ENCODE assay signal across 16 cellular contexts in the genomic region with DNA sequence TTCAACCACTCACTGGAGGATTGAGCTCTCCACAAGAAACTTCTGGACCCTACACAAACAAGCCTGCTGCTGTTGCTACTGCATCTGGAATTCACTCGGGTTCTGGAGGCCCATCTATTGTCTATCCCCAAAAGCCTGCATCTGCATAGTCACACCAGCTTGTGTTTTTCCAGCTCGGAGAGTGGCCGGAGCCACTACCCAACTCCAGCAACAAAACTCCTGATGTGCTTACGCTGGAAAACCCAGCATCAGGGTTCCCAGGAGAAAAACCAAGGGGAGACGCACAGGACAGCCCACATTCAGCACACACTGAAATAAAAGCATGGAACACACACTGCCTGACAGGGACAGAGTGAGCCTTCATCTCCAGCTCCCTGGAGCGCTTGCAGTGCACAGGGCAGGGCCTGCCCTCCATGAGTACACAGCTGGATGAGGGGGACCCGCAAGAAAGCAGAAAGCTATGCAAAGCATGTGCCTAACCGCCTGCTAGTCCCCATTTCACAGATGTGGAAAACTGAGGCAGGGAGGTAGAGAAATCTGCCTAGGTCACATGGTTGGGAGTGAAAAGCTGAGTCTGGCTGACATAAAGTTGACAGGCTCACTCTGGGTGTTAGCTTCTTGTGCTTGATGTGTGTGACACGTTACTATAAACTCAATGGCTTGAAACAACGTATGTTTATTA.
DNase-seq lines count a peak whose midpoint lies in the region; ATAC-seq and TF ChIP-seq lines count a peak whose summit lies in the region.
"Had no signal": no experiment of that assay in that cellular context is flagged by ENCODE, and none has a peak within 500 bp of the region (broad histone marks: within the 10 kb centered on the region; RNA-seq: fewer than 3 reads in every experiment).

No MANE protein-coding gene starts in this region.

- H3K36me3 Mint-ChIP-seq in T-helper 17 cell (ENCODE audit: low read depth) (peaks cover 4% of the 10 kb centered on the region), neural crest cell (ENCODE audit: low read depth) (peaks cover 6% of the 10 kb centered on the region), MCF 10A (ENCODE audit: insufficient read depth, unreplicated experiment) (peaks cover 9% of the 10 kb centered on the region)

- no peaks in the 10 kb centered on the region for H3K27me3 Mint-ChIP-seq in T-helper 17 cell
- H3K27me3 Mint-ChIP-seq in neural crest cell (ENCODE audit: low read depth), result no peaks in the 10 kb centered on the region
- no peaks in the 10 kb centered on the region for H3K27me3 Mint-ChIP-seq in MCF 10A (ENCODE audit: insufficient read depth, unreplicated experiment)

- peaks cover 0 to 10% of the 10 kb centered on the region in 2 donors for H3K4me1 ChIP-seq in thyroid gland
- H3K4me1 ChIP-seq: Caco-2 had no signal

- H3K4me3 ChIP-seq in dorsolateral prefrontal cortex (peak overlapping the region in 1 of 59 donors; percentile 6), thyroid gland (replicated peaks in 1 of 3) (no peak overlapping the region)
- H3K4me3 ChIP-seq: PC-9 had no signal

- ATAC-seq in T-helper 17 cell, result no peak
- ATAC-seq in GM18867 (IDR thresholded peaks at IDR 0.05; ENCODE audit: unreplicated experiment), result no peak

- H3K9me3 Mint-ChIP-seq in neural crest cell (no peaks in the 10 kb centered on the region), MCF 10A (ENCODE audit: unreplicated experiment) (no peaks in the 10 kb centered on the region)

- H3K36me3 ChIP-seq in thyroid gland, result no peaks in the 10 kb centered on the region

- H3K27me3 ChIP-seq in dorsolateral prefrontal cortex, result no peaks in the 10 kb centered on the region
- no peaks in the 10 kb centered on the region for H3K27me3 ChIP-seq in thyroid gland

- H3K4me1 Mint-ChIP-seq in T-helper 17 cell (peaks cover 57% of the 10 kb centered on the region), neural crest cell (peaks cover 83% of the 10 kb centered on the region), MCF 10A (ENCODE audit: insufficient read depth, unreplicated experiment) (no peaks in the 10 kb centered on the region)

- H3K4me3 Mint-ChIP-seq in T-helper 17 cell (no peak overlapping the region), neural crest cell (peak overlapping the region; percentile 32), MCF 10A (ENCODE audit: unreplicated experiment) (no peak overlapping the region)

- no peak for DNase-seq in T-helper 17 cell
- DNase-seq in dorsolateral prefrontal cortex, result peak in 1 of 10 donors; percentile 28
- no peak for DNase-seq in neural crest cell (ENCODE audit: low read depth, low spot score)
- DNase-seq in substantia nigra (lab: John Stamatoyannopoulos, UW), result peak in 1 of 49 donors; percentile 37
- no peak for DNase-seq in MCF 10A (ENCODE audit: unreplicated experiment)
- no peak for DNase-seq in thyroid gland
- DNase-seq: Caco-2, DMS53, KBM-7, NCI-H1092, NCI-H1694, NCI-H446, PC-9, SK-N-SH had no signal

- no TSS peak for BruUV-seq in MCF 10A (replicated peaks; lab: Mats Ljungman, UMichigan)

- H3K9me3 ChIP-seq in T-helper 17 cell (ENCODE audit: control insufficient read depth, low read length, poor library complexity, severe bottlenecking), result no peaks in the 10 kb centered on the region
- H3K9me3 ChIP-seq in thyroid gland, result no peaks in the 10 kb centered on the region
- H3K9me3 ChIP-seq: Caco-2, SK-N-SH had no signal

- 85 to 90% methylated on average over 10 of the region's 10 CpGs for WGBS in thyroid gland, 2 donors

- H3K27ac Mint-ChIP-seq in T-helper 17 cell (peak overlapping the region; percentile 67), neural crest cell (ENCODE audit: unreplicated experiment) (peak overlapping the region; percentile 43), MCF 10A (ENCODE audit: low read depth, unreplicated experiment) (no peak overlapping the region)

- CTCF ChIA-PET in MCF 10A (lab: Yijun Ruan, JAX), result interaction anchor here (0.6 kb wide), 1 partner anchor 119 kb away, joined by 4 read pairs; no protein-coding TSS in a partner anchor

- intact Hi-C loops in dorsolateral prefrontal cortex (cut with DNase I) (no loop called here), MCF 10A (cut with micrococcal nuclease) (no loop called here), thyroid gland (cut with DNase I) (no loop called here)

- TF ChIP-seq CTCF in dorsolateral prefrontal cortex (IDR thresholded peaks at IDR 0.05 in 54 of 56, conservative IDR thresholded peaks at IDR 0.05 in 2 of 56; ENCODE audit: low read depth in 1 of 56, partially characterized antibody in 56 of 56) (no peak), neural crest cell (conservative IDR thresholded peaks at IDR 0.05) (no peak), MCF 10A (IDR thresholded peaks at IDR 0.05; ENCODE audit: unreplicated experiment) (no peak), thyroid gland (IDR thresholded peaks at IDR 0.05) (no peak)

- H3K27ac ChIP-seq in dorsolateral prefrontal cortex (peak overlapping the region in 53 of 59 donors; percentile 3 to 85 (median 69)), substantia nigra (ENCODE audit: low read depth, low read length, poor library complexity, severe bottlenecking) (peak overlapping the region; percentile 60), thyroid gland (no peak overlapping the region)
- H3K27ac ChIP-seq: HL-60, PC-9 had no signal

- no peak for TF ChIP-seq POLR2A in thyroid gland (IDR thresholded peaks at IDR 0.05)

- POLR2A ChIA-PET in MCF 10A (lab: Yijun Ruan, JAX), result interaction anchor here (0.5 kb wide), 1 partner anchor 447 kb away, joined by 3 read pairs; no protein-coding TSS in a partner anchor

Comparison
In these comparisons a context has a peak if more than half of its experiments do, and no peak if none do; other contexts are left out.
1. H3K27ac ChIP-seq: peak in dorsolateral prefrontal cortex (53 of 59) and substantia nigra (single experiment); none in thyroid gland (0 of 3).